ENCODE assay signal across 23 cellular contexts in the genomic region with DNA sequence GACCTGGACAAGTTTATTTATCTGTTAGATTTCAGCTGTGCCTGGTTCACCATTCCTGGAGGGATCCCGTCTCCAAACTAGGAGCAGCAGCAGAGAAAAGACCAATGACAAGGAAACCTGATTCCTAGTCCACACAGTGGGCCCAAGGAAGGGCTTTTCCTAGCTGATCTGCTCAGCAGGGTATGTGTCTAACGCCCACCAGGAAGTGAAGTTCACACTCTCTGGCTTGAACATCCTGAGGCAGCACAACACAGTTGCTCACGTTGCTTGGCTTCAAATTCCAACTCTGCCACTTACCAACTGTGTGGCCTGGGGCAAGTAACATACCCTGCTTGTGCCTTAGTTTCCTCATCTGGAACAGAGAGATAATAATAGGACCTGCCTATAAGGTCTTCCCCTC. TPM values are rescaled to one million over a fixed set of nuclear protein-coding genes. Genes with fewer than 3 reads are reported as not detected.
"Had no signal": no experiment of that assay in that cellular context is flagged by ENCODE, and none has a peak within 500 bp of the region (broad histone marks: within the 10 kb centered on the region; RNA-seq: fewer than 3 reads in every experiment).

No MANE protein-coding gene starts in this region.

- H3K4me1 Mint-ChIP-seq: IgD-negative memory B cell had no signal

- DNase-seq: Kasumi-1, MM.1S, NCI-H1092 treated with DMSO at 0.1 percent for 48 hours, NCI-H1436, NCI-H187, NCI-H2029, NCI-H2081 treated with DMSO at 0.1 percent for 48 hours, NCI-H2171, NCI-H226, NCI-H446, NCI-H510A, NCI-H524 treated with DMSO at 0.1 percent for 48 hours, NCI-H69, NCI-H774, Right ventricle myocardium superior, RPMI8226, SIG-M5 had no signal

- H3K27ac ChIP-seq: KMS-11, SJSA1, SK-N-MC had no signal

- H3K4me1 ChIP-seq: SJSA1 had no signal

- H3K4me3 Mint-ChIP-seq: IgD-negative memory B cell had no signal

- ATAC-seq: HepG2, K562 had no signal

- H3K36me3 ChIP-seq: SJSA1 had no signal

- H3K36me3 Mint-ChIP-seq: IgD-negative memory B cell had no signal

- H3K9me3 ChIP-seq: SJSA1 had no signal

- H3K9ac ChIP-seq: KMS-11 had no signal

- H3K4me2 ChIP-seq: KMS-11 had no signal

- H3K4me3 ChIP-seq: K562, SJSA1, SK-N-MC had no signal

RNA-seq across cellular contexts. Expression of a gene that starts 42.9 kb away (rescaled TPM):
- total RNA-seq: HepG2 had no signal
- polyA plus RNA-seq: HepG2, IgD-negative memory B cell had no signal
